In the genomic region with DNA sequence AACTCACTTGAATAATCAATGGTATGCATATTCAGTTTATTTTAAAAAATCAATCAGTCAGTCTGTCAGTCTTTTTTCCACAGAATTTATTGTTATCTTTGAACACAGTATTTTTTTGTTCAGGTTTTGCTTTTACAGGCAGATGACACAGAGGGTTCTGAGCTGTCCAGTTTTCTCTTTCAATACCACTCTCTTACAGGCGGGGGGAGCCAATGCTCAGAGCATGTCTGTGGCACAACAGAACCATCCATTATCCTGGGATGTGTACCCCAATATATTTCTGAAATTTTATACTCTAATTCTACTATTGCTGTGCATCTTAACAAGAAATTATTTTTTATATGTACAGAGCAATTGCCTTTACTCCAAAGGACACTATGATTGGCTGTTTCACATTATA, we compare ENCODE assay signal across 15 cellular contexts. TPM values are rescaled to one million over a fixed set of nuclear protein-coding genes. Genes with fewer than 3 reads are reported as not detected.
DNase-seq lines count a peak whose midpoint lies in the region; ATAC-seq, FAIRE-seq and TF ChIP-seq lines count a peak whose summit lies in the region.
"Had no signal": no experiment of that assay in that cellular context is flagged by ENCODE, and none has a peak within 500 bp of the region (broad histone marks: within the 10 kb centered on the region; RNA-seq: fewer than 3 reads in every experiment).

No MANE protein-coding gene starts in this region.

- 38% methylated on average over 1 of the region's 1 CpG; no CpG with 5 or more reads in 1 of the 2 experiments for WGBS in H1 (ENCODE audit: extremely low coverage in 1 of 2, insufficient coverage in 1 of 2, insufficient read length in 1 of 2, insufficient replicate concordance in 2 of 2, low coverage in 1 of 2, low lambda C conversion rate in 2 of 2, missing lambda C conversion rate in 1 of 2), 2 experiments
- 18% methylated on average over 1 of the region's 1 CpG for WGBS in smooth muscle cell (ENCODE audit: low lambda C conversion rate)

- H3K27me3 Mint-ChIP-seq in activated naive CD4-positive, alpha-beta T cell treated with anti-CD3 and anti-CD28 coated beads, Interleukin-2, amount 10 ng/mL, durations not matched to agents 7 days and 5 days, result no peaks in the 10 kb centered on the region
- H3K27me3 Mint-ChIP-seq in activated T-cell treated with anti-CD3 and anti-CD28 coated beads, Interleukin-2, amount 50 U/mL, for 4 hours (ENCODE audit: low read depth), result peaks cover 13% of the 10 kb centered on the region
- peaks cover 9% of the 10 kb centered on the region for H3K27me3 Mint-ChIP-seq in activated CD8-positive, alpha-beta T cell treated with anti-CD3 and anti-CD28 coated beads, Interleukin-2, amount 10 ng/mL, durations not matched to agents 7 days and 5 days (ENCODE audit: low read depth)
- H3K27me3 Mint-ChIP-seq: dendritic cell treated with granulocyte-macrophage colony-stimulating factor and Interleukin-4, amounts not matched to agents 40 ng/mL and 50 ng/mL, for 4 days had no signal

- H3K18ac ChIP-seq in H1 (ENCODE audit: extremely low read depth, low read length), result no peak overlapping the region

- no peak overlapping the region for H3K4ac ChIP-seq in H1 (replicated peaks; ENCODE audit: insufficient read length, low read depth, low read length)

- no peak overlapping the region for H3K56ac ChIP-seq in H1 (replicated peaks; ENCODE audit: insufficient read length, low read depth, low read length)

- no peak overlapping the region for H4K8ac ChIP-seq in H1 (ENCODE audit: extremely low read depth, insufficient read depth, low read length)

- CTCF ChIA-PET in activated naive CD4-positive, alpha-beta T cell treated with anti-CD3 and anti-CD28 coated beads, Interleukin-2, amount 10 ng/mL, durations not matched to agents 7 days and 5 days (lab: Charles Lee), result interaction anchor here (0.6 to 2.1 kb wide), 2 partner anchors 151 to 203 kb away, joined by 3 to 5 read pairs; no protein-coding TSS in a partner anchor
- CTCF ChIA-PET in H1 (lab: Charles Lee; ENCODE audit: partially characterized antibody), result interaction anchor here (0.9 to 2.4 kb wide), 8 partner anchors 10 to 424 kb away, joined by 3 to 9 read pairs (median 4); a partner anchor contains a TSS
- CTCF ChIA-PET in activated CD8-positive, alpha-beta T cell treated with anti-CD3 and anti-CD28 coated beads, Interleukin-2, amount 10 ng/mL, durations not matched to agents 7 days and 5 days (lab: Charles Lee), result no interaction called here

- TF ChIP-seq POLR2A in H1 (IDR thresholded peaks at IDR 0.05; ENCODE audit: control extremely low read depth in 1 of 2, low read depth in 2 of 2, low read length in 2 of 2), result no peak

- H3K9me3 Mint-ChIP-seq in activated naive CD4-positive, alpha-beta T cell treated with anti-CD3 and anti-CD28 coated beads, Interleukin-2, amount 10 ng/mL, durations not matched to agents 7 days and 5 days, result no peaks in the 10 kb centered on the region
- H3K9me3 Mint-ChIP-seq in activated T-cell treated with anti-CD3 and anti-CD28 coated beads, Interleukin-2, amount 50 U/mL, for 4 hours, result no peaks in the 10 kb centered on the region
- no peaks in the 10 kb centered on the region for H3K9me3 Mint-ChIP-seq in activated CD8-positive, alpha-beta T cell treated with anti-CD3 and anti-CD28 coated beads, Interleukin-2, amount 10 ng/mL, durations not matched to agents 7 days and 5 days (ENCODE audit: insufficient read depth)
- H3K9me3 Mint-ChIP-seq: activated naive CD4-positive, alpha-beta T cell treated with anti-CD3 and anti-CD28 coated beads, Interleukin-2, amount 50 U/mL, for 72 hours; dendritic cell treated with granulocyte-macrophage colony-stimulating factor and Interleukin-4, amounts not matched to agents 40 ng/mL and 50 ng/mL, for 4 days had no signal

- no peak overlapping the region for H4K5ac ChIP-seq in H1 (ENCODE audit: insufficient read length, low read depth, low read length)

- no peak overlapping the region for H3K4me3 Mint-ChIP-seq in activated naive CD4-positive, alpha-beta T cell treated with anti-CD3 and anti-CD28 coated beads, Interleukin-2, amount 10 ng/mL, durations not matched to agents 7 days and 5 days
- H3K4me3 Mint-ChIP-seq in activated T-cell treated with anti-CD3 and anti-CD28 coated beads, Interleukin-2, amount 50 U/mL, for 4 hours, result no peak overlapping the region
- no peak overlapping the region for H3K4me3 Mint-ChIP-seq in activated CD8-positive, alpha-beta T cell treated with anti-CD3 and anti-CD28 coated beads, Interleukin-2, amount 10 ng/mL, durations not matched to agents 7 days and 5 days
- H3K4me3 Mint-ChIP-seq: dendritic cell treated with granulocyte-macrophage colony-stimulating factor and Interleukin-4, amounts not matched to agents 40 ng/mL and 50 ng/mL, for 4 days had no signal

- no peak overlapping the region for H3K9ac ChIP-seq in H1 (replicated peaks in 1 of 4; ENCODE audit: extremely low read depth in 1 of 4, low read depth in 3 of 4, low read length in 3 of 4)
- H3K9ac ChIP-seq in smooth muscle cell (ENCODE audit: low read depth), result no peak overlapping the region

- H3K27ac ChIP-seq in RWPE2 (ENCODE audit: poor library complexity, severe bottlenecking) (no peak overlapping the region), H1 (ENCODE audit: low read depth, low read length) (no peak overlapping the region), smooth muscle cell (ENCODE audit: low read depth) (no peak overlapping the region)

- no peak overlapping the region for H4K91ac ChIP-seq in H1 (replicated peaks; ENCODE audit: insufficient read length, low read length)

- H2AFZ ChIP-seq in H1 (ENCODE audit: low read length) (no peak overlapping the region), smooth muscle cell (ENCODE audit: low read depth) (no peak overlapping the region)

- H2AK5ac ChIP-seq in H1 (ENCODE audit: low read depth, low read length), result no peak overlapping the region

- H3K23me2 ChIP-seq in H1 (ENCODE audit: low read depth, low read length), result no peaks in the 10 kb centered on the region

- POLR2A ChIA-PET in H1 (lab: Charles Lee; ENCODE audit: partially characterized antibody), result no interaction called here
- POLR2A ChIA-PET in activated CD8-positive, alpha-beta T cell treated with anti-CD3 and anti-CD28 coated beads, Interleukin-2, amount 10 ng/mL, durations not matched to agents 7 days and 5 days (lab: Charles Lee), result no interaction called here

- H3K79me1 ChIP-seq in H1 (ENCODE audit: low read depth, low read length), result no peaks in the 10 kb centered on the region

- H3K36me3 ChIP-seq in RWPE2 (ENCODE audit: low read depth) (no peaks in the 10 kb centered on the region), H1 (ENCODE audit: control insufficient read depth in 2 of 4, insufficient read depth in 4 of 4, low read length in 3 of 4) (no peaks in the 10 kb centered on the region), smooth muscle cell (ENCODE audit: low read depth) (no peaks in the 10 kb centered on the region)

- H4K20me1 ChIP-seq in H1 (replicated peaks in 1 of 2; ENCODE audit: control insufficient read depth in 1 of 2, insufficient read depth in 2 of 2, low read length in 2 of 2), result no peaks in the 10 kb centered on the region
- no peaks in the 10 kb centered on the region for H4K20me1 ChIP-seq in smooth muscle cell (ENCODE audit: low read depth)

- no peaks in the 10 kb centered on the region for H3K9me3 ChIP-seq in RWPE2 (ENCODE audit: severe bottlenecking)
- no peaks in the 10 kb centered on the region for H3K9me3 ChIP-seq in H1 (ENCODE audit: insufficient read depth in 2 of 2, low read depth in 1 of 2, low read length in 1 of 2)
- no peaks in the 10 kb centered on the region for H3K9me3 ChIP-seq in smooth muscle cell (replicated peaks; ENCODE audit: low read depth)

- no peak for FAIRE-seq in H1 (lab: Jason Lieb, UNC)
- FAIRE-seq: keratinocyte had no signal

- H2BK20ac ChIP-seq in H1 (ENCODE audit: low read length), result no peak overlapping the region

- H3K27me3 ChIP-seq in RWPE2 (ENCODE audit: insufficient read depth, poor library complexity, severe bottlenecking) (no peaks in the 10 kb centered on the region), H1 (replicated peaks in 1 of 4; ENCODE audit: control insufficient read depth in 3 of 4, extremely low read depth in 1 of 4, insufficient read depth in 3 of 4, low read length in 3 of 4) (no peaks in the 10 kb centered on the region), smooth muscle cell (ENCODE audit: low read depth) (no peaks in the 10 kb centered on the region)

- no peak overlapping the region for H2BK15ac ChIP-seq in H1 (ENCODE audit: low read length)

- TF ChIP-seq RAD21 in H1 (IDR thresholded peaks at IDR 0.05 in 1 of 2, conservative IDR thresholded peaks at IDR 0.05 in 1 of 2; ENCODE audit: low read depth in 2 of 2, low read length in 2 of 2), result peak; percentile 36 to 46

- TF ChIP-seq EP300 in H1 (IDR thresholded peaks at IDR 0.05; ENCODE audit: borderline replicate concordance in 1 of 2, low read depth in 2 of 2, low read length in 2 of 2), result no peak

- H3K4me1 ChIP-seq in RWPE2 (ENCODE audit: insufficient read depth, poor library complexity, severe bottlenecking) (no peaks in the 10 kb centered on the region), H1 (replicated peaks in 1 of 4; ENCODE audit: control insufficient read depth in 3 of 4, insufficient read depth in 4 of 4, low read length in 3 of 4) (no peaks in the 10 kb centered on the region), smooth muscle cell (ENCODE audit: low read depth) (no peaks in the 10 kb centered on the region)

- peak; percentile 50 for TF ChIP-seq CTCF in RWPE2 (IDR thresholded peaks at IDR 0.05; ENCODE audit: poor library complexity, severe bottlenecking)
- TF ChIP-seq CTCF in H1 (IDR thresholded peaks at IDR 0.05; ENCODE audit: control extremely low read depth in 1 of 3, insufficient read depth in 1 of 3, low read depth in 1 of 3, low read length in 3 of 3), result peak in 2 of 3 experiments; percentile 13 to 33; a peak in 2 of 4 replicates
- TF ChIP-seq CTCF in smooth muscle cell (IDR thresholded peaks at IDR 0.05; ENCODE audit: borderline replicate concordance, insufficient read depth, poor library complexity, severe bottlenecking), result peak; percentile 10

- no peaks in the 10 kb centered on the region for H3F3A ChIP-seq in smooth muscle cell (ENCODE audit: low read depth)

- H3K4me2 ChIP-seq in H1 (ENCODE audit: insufficient read depth in 1 of 2, low read depth in 2 of 2, low read length in 2 of 2) (no peak overlapping the region), smooth muscle cell (no peak overlapping the region)

- no peak overlapping the region for H3K23ac ChIP-seq in H1 (ENCODE audit: insufficient read length)

- no peak overlapping the region for H2BK12ac ChIP-seq in H1 (ENCODE audit: low read depth, low read length)

- no peaks in the 10 kb centered on the region for H3K4me1 Mint-ChIP-seq in activated naive CD4-positive, alpha-beta T cell treated with anti-CD3 and anti-CD28 coated beads, Interleukin-2, amount 10 ng/mL, durations not matched to agents 7 days and 5 days
- H3K4me1 Mint-ChIP-seq in activated T-cell treated with anti-CD3 and anti-CD28 coated beads, Interleukin-2, amount 50 U/mL, for 4 hours (ENCODE audit: low read depth), result no peaks in the 10 kb centered on the region
- no peaks in the 10 kb centered on the region for H3K4me1 Mint-ChIP-seq in activated CD8-positive, alpha-beta T cell treated with anti-CD3 and anti-CD28 coated beads, Interleukin-2, amount 10 ng/mL, durations not matched to agents 7 days and 5 days (ENCODE audit: low read depth)

- DNase-seq in activated naive CD4-positive, alpha-beta T cell treated with anti-CD3 and anti-CD28 coated beads, Interleukin-2, amount 10 ng/mL, durations not matched to agents 7 days and 5 days, result peak; percentile 21
- DNase-seq in activated naive CD4-positive, alpha-beta T cell treated with anti-CD3 and anti-CD28 coated beads, Interleukin-2, amount 50 U/mL, for 16 hours, result no peak
- DNase-seq in RWPE2 (ENCODE audit: low spot score) (no peak), H1 (ENCODE audit: low read depth in 1 of 2, low spot score in 2 of 2) (no peak), smooth muscle cell (lab: John Stamatoyannopoulos, UW; ENCODE audit: unreplicated experiment) (no peak), NCI-H2029 treated with DMSO at 0.1 percent for 48 hours (lab: John Stamatoyannopoulos, UW) (no peak)
- DNase-seq in activated T-cell treated with anti-CD3 and anti-CD28 coated beads, Interleukin-2, amount 50 U/mL, for 4 hours, result no peak
- DNase-seq in activated CD8-positive, alpha-beta T cell treated with anti-CD3 and anti-CD28 coated beads, Interleukin-2, amount 10 ng/mL, durations not matched to agents 7 days and 5 days, result no peak
- DNase-seq: NCI-H1092 treated with DMSO at 0.1 percent for 48 hours; stimulated activated CD4-positive, alpha-beta T cell treated with anti-CD3 and anti-CD28 coated beads, Interleukin-2, amount 100 ng/mL, for 24 hours; T1000 had no signal

- H2BK5ac ChIP-seq in H1 (ENCODE audit: low read depth, low read length), result no peak overlapping the region

- no peak overlapping the region for H3K14ac ChIP-seq in H1 (ENCODE audit: insufficient read length)

- no peak overlapping the region for H2BK120ac ChIP-seq in H1 (replicated peaks; ENCODE audit: low read depth, low read length)

- H3K79me2 ChIP-seq in H1 (ENCODE audit: control insufficient read depth in 1 of 2, insufficient read depth in 2 of 2, low read length in 2 of 2) (no peaks in the 10 kb centered on the region), smooth muscle cell (ENCODE audit: low read depth) (no peaks in the 10 kb centered on the region)

- H3K27ac Mint-ChIP-seq in activated naive CD4-positive, alpha-beta T cell treated with anti-CD3 and anti-CD28 coated beads, Interleukin-2, amount 10 ng/mL, durations not matched to agents 7 days and 5 days, result no peak overlapping the region
- H3K27ac Mint-ChIP-seq in activated CD8-positive, alpha-beta T cell treated with anti-CD3 and anti-CD28 coated beads, Interleukin-2, amount 10 ng/mL, durations not matched to agents 7 days and 5 days, result no peak overlapping the region
- H3K27ac Mint-ChIP-seq: activated naive CD4-positive, alpha-beta T cell treated with anti-CD3 and anti-CD28 coated beads, Interleukin-2, amount 50 U/mL, for 72 hours; dendritic cell treated with granulocyte-macrophage colony-stimulating factor and Interleukin-4, amounts not matched to agents 40 ng/mL and 50 ng/mL, for 4 days had no signal

- no peak overlapping the region for H3K4me3 ChIP-seq in RWPE2 (ENCODE audit: severe bottlenecking)
- H3K4me3 ChIP-seq in H1 (ENCODE audit: extremely low read depth in 1 of 4, insufficient read depth in 2 of 4, low read depth in 3 of 4, low read length in 4 of 4), result no peak overlapping the region
- no peak overlapping the region for H3K4me3 ChIP-seq in smooth muscle cell

- ATAC-seq in RWPE2 (ENCODE audit: low read depth), result peak; percentile 72
- no peak for ATAC-seq in activated T-cell treated with anti-CD3 and anti-CD28 coated beads, Interleukin-2, amount 50 U/mL, for 4 hours
- no peak for ATAC-seq in activated CD8-positive, alpha-beta T cell treated with anti-CD3 and anti-CD28 coated beads, Interleukin-2, amount 10 ng/mL, durations not matched to agents 7 days and 5 days
- ATAC-seq: activated naive CD4-positive, alpha-beta T cell treated with anti-CD3 and anti-CD28 coated beads, Interleukin-2, amount 50 U/mL, for 72 hours had no signal

- no peaks in the 10 kb centered on the region for H3K36me3 Mint-ChIP-seq in activated naive CD4-positive, alpha-beta T cell treated with anti-CD3 and anti-CD28 coated beads, Interleukin-2, amount 10 ng/mL, durations not matched to agents 7 days and 5 days
- H3K36me3 Mint-ChIP-seq in activated T-cell treated with anti-CD3 and anti-CD28 coated beads, Interleukin-2, amount 50 U/mL, for 4 hours (ENCODE audit: insufficient read depth), result no peaks in the 10 kb centered on the region
- no peaks in the 10 kb centered on the region for H3K36me3 Mint-ChIP-seq in activated CD8-positive, alpha-beta T cell treated with anti-CD3 and anti-CD28 coated beads, Interleukin-2, amount 10 ng/mL, durations not matched to agents 7 days and 5 days (ENCODE audit: low read depth)
- H3K36me3 Mint-ChIP-seq: activated naive CD4-positive, alpha-beta T cell treated with anti-CD3 and anti-CD28 coated beads, Interleukin-2, amount 50 U/mL, for 72 hours had no signal

RNA-seq across cellular contexts. Expression of a gene that starts 21.2 kb away (rescaled TPM):
- not detected in 2 replicates for total RNA-seq in H1 (2021; fragmentation: NEBNext Ultra II Directional; extraction: Animal tissue kit (Norgen Biotek cat#: 25700))
- not detected in 2 replicates for polyA plus RNA-seq in H1 (2011; rRNA removed)
- polyA plus RNA-seq in H1 (2011; cell fraction: cytosol; rRNA removed), result not detected
- not detected for polyA plus RNA-seq in H1 (2011; cell fraction: nucleus; rRNA removed)
- not detected in 4 replicates for polyA plus RNA-seq in H1 (2012, experiment 1 of 2)
- polyA plus RNA-seq in H1 (2012, experiment 2 of 2), result not detected
- polyA plus RNA-seq in H1 (2013, experiment 1 of 2), result not detected
- not detected for polyA plus RNA-seq in H1 (2013, experiment 2 of 2)
- polyA minus RNA-seq in H1 (2011; rRNA and poly(A)+ RNA removed), result not detected in 2 replicates
- polyA minus RNA-seq in H1 (2011; cell fraction: cytosol; rRNA and poly(A)+ RNA removed), result not detected
- polyA minus RNA-seq in H1 (2011; cell fraction: nucleus; rRNA and poly(A)+ RNA removed), result not detected
- 0.09 and 3.0 TPM in 2 replicates for total RNA-seq in smooth muscle cell
- polyA plus RNA-seq in smooth muscle cell, result 0.03 and 0.08 TPM in 2 replicates
- under 1 TPM in 2 of 3 donors, not detected in 1; 0.03 TPM for total RNA-seq in activated T-cell treated with anti-CD3 and anti-CD28 coated beads, Interleukin-2, amount 50 U/mL, for 4 hours
- total RNA-seq in activated CD8-positive, alpha-beta T cell treated with anti-CD3 and anti-CD28 coated beads, Interleukin-2, amount 10 ng/mL, durations not matched to agents 7 days and 5 days, result not detected
- total RNA-seq: A673; activated naive CD4-positive, alpha-beta T cell treated with anti-CD3 and anti-CD28 coated beads, Interleukin-2, amount 50 U/mL, for 72 hours had no signal
